1 cellular context compared by ENCODE assay signal in genomic region chr1:76086109-76086508, GRCh38.
A peak's percentile ranks its signal among the peaks of the same experiment; 100 is the strongest.
TF ChIP-seq lines count a peak whose summit lies in the region.

No MANE protein-coding gene starts in this region.

TF ChIP-seq in HEK293, 187 proteins besides CTCF, POLR2A, EP300 and RAD21 (continued from another document):
- TF ChIP-seq ZBTB11 (tag by site-specific recombination; conservative IDR thresholded peaks at IDR 0.05; ENCODE audit: low read depth) = no peak
- TF ChIP-seq ZNF416 (tag by site-specific recombination; IDR thresholded peaks at IDR 0.05) = no peak
- TF ChIP-seq ZNF112 (tag by site-specific recombination; IDR thresholded peaks at IDR 0.05) = no peak
- no peak for TF ChIP-seq ZNF202 (tag by site-specific recombination; IDR thresholded peaks at IDR 0.05; ENCODE audit: borderline replicate concordance)
- no peak for TF ChIP-seq ZNF571 (tag by site-specific recombination; IDR thresholded peaks at IDR 0.05)
- TF ChIP-seq ZNF302 (tag by site-specific recombination; IDR thresholded peaks at IDR 0.05; ENCODE audit: low read depth) = no peak
- TF ChIP-seq TCF7L2 (IDR thresholded peaks at IDR 0.05; ENCODE audit: borderline replicate concordance, low read depth, low read length) = no peak
- TF ChIP-seq ZNF354C (tag by site-specific recombination; IDR thresholded peaks at IDR 0.05; ENCODE audit: borderline replicate concordance, low read depth) = no peak
- no peak for TF ChIP-seq ZNF529 (tag by site-specific recombination; IDR thresholded peaks at IDR 0.05; ENCODE audit: insufficient replicate concordance)
- TF ChIP-seq ZFP37 (tag by site-specific recombination; IDR thresholded peaks at IDR 0.05) = no peak
- TF ChIP-seq HIC1 (tag by site-specific recombination; IDR thresholded peaks at IDR 0.05) = 0 out of 2 replicates have a peak, but pooled peaks have one; percentile 22
- 0 out of 2 replicates have a peak, but pooled peaks have one; percentile 5 for TF ChIP-seq ZBTB44 (tag by site-specific recombination; IDR thresholded peaks at IDR 0.05)
- no peak for TF ChIP-seq ZNF580 (tag by site-specific recombination; IDR thresholded peaks at IDR 0.05)
- TF ChIP-seq ZNF692 (tag by site-specific recombination; IDR thresholded peaks at IDR 0.05) = no peak
- TF ChIP-seq PRDM4 (tag by site-specific recombination; IDR thresholded peaks at IDR 0.05) = peak; percentile 81
- TF ChIP-seq SCRT1 (tag by site-specific recombination; IDR thresholded peaks at IDR 0.05; ENCODE audit: borderline replicate concordance) = no peak
TF ChIP-seq in HEK293: peak in this region for 10.
